Comparison of ENCODE assay signal across 17 cellular contexts in the genomic region with DNA sequence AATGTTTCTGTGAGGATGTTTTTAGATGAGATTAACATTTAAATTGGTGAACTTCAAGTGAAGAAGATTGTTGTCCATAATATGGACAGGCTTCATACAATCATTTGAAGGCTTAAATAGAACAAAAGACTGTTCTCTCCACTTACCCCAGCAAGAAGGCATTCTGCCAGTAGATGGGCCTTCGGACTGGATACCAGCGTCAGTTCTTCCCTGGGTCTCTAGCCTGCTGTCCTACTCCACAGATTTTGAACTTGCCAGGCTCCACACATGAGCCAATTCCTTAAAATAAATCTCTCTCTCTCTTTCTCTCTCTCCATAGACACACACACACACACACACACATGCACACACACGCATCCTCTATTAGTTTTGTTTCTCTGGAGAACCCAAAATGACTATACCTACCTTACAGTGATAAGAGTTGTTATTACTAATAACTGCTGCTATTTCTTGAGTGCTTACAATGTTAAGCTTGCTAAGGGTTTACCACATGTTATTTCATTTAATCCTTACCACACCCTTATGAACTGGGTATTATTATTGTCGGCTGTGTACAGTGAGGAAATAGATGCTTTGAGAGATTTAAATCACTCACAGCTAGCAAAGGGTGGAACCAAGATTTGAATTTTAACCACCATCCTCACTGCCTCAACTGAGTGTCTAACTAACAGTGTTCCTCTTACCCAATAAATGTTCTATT.
"Had no signal": no experiment of that assay in that cellular context is flagged by ENCODE, and none has a peak within 500 bp of the region (broad histone marks: within the 10 kb centered on the region; RNA-seq: fewer than 3 reads in every experiment).

No MANE protein-coding gene starts in this region.

- H3K36me3 Mint-ChIP-seq: memory B cell; stimulated activated naive B cell treated with anti-CD40 and anti-IgM and Interleukin-4, amounts not matched to agents 10 μg/mL and 1 μg/mL and 100 μg/mL, for 72 hours; WTC11 had no signal

- H3K27me3 Mint-ChIP-seq: activated CD4-positive, alpha-beta T cell treated with anti-CD3 and anti-CD28 coated beads, Interleukin-2, amount 10 ng/mL, durations not matched to agents 7 days and 5 days had no signal

- DNase-seq: activated CD4-positive, alpha-beta T cell treated with anti-CD3 and anti-CD28 coated beads, Interleukin-2, amount 10 ng/mL, durations not matched to agents 7 days and 5 days; activated CD8-positive, alpha-beta memory T cell treated with anti-CD3 and anti-CD28 coated beads, Interleukin-2, amount 50 U/mL, for 4 hours; activated CD8-positive, alpha-beta T cell treated with anti-CD3 and anti-CD28 coated beads, Interleukin-2, amount 10 ng/mL, durations not matched to agents 7 days and 5 days; activated naive CD4-positive, alpha-beta T cell treated with anti-CD3 and anti-CD28 coated beads for 36 hours; effector memory CD4-positive, alpha-beta T cell; mucosa of descending colon; naive thymus-derived CD4-positive, alpha-beta T cell; sigmoid colon; stimulated activated CD4-positive, alpha-beta T cell treated with anti-CD3 and anti-CD28 coated beads, Interleukin-4, amount 100 ng/mL, for 4 hours; stimulated activated naive B cell treated with anti-CD40 and anti-IgM and Interleukin-4, amounts not matched to agents 10 μg/mL and 1 μg/mL and 100 μg/mL, for 72 hours; thyroid gland had no signal

- H3K9me3 Mint-ChIP-seq: activated CD4-positive, alpha-beta T cell treated with anti-CD3 and anti-CD28 coated beads, Interleukin-2, amount 10 ng/mL, durations not matched to agents 7 days and 5 days; activated naive CD4-positive, alpha-beta T cell treated with anti-CD3 and anti-CD28 coated beads for 36 hours; dendritic cell treated with granulocyte-macrophage colony-stimulating factor and Interleukin-4, amounts not matched to agents 40 ng/mL and 50 ng/mL, for 4 days; memory B cell; naive thymus-derived CD4-positive, alpha-beta T cell; stimulated activated naive B cell treated with anti-CD40 and anti-IgM and Interleukin-4, amounts not matched to agents 10 μg/mL and 1 μg/mL and 100 μg/mL, for 72 hours; WTC11 had no signal

- ATAC-seq: activated CD8-positive, alpha-beta T cell treated with anti-CD3 and anti-CD28 coated beads, Interleukin-2, amount 10 ng/mL, durations not matched to agents 7 days and 5 days; mucosa of descending colon; naive thymus-derived CD4-positive, alpha-beta T cell; stimulated activated naive B cell treated with anti-CD40 and anti-IgM and Interleukin-4, amounts not matched to agents 10 μg/mL and 1 μg/mL and 100 μg/mL, for 72 hours had no signal

- H3K9me3 ChIP-seq: ascending aorta, mucosa of descending colon, neutrophil, pancreas, sigmoid colon, thyroid gland had no signal

- H3K4me3 Mint-ChIP-seq: activated CD4-positive, alpha-beta T cell treated with anti-CD3 and anti-CD28 coated beads, Interleukin-2, amount 10 ng/mL, durations not matched to agents 7 days and 5 days; activated CD8-positive, alpha-beta T cell treated with anti-CD3 and anti-CD28 coated beads, Interleukin-2, amount 10 ng/mL, durations not matched to agents 7 days and 5 days; activated naive CD4-positive, alpha-beta T cell treated with anti-CD3 and anti-CD28 coated beads for 36 hours; dendritic cell treated with granulocyte-macrophage colony-stimulating factor and Interleukin-4, amounts not matched to agents 40 ng/mL and 50 ng/mL, for 4 days; memory B cell; stimulated activated naive B cell treated with anti-CD40 and anti-IgM and Interleukin-4, amounts not matched to agents 10 μg/mL and 1 μg/mL and 100 μg/mL, for 72 hours; WTC11 had no signal

- FAIRE-seq: pancreas had no signal

- H3K27ac Mint-ChIP-seq: activated CD8-positive, alpha-beta T cell treated with anti-CD3 and anti-CD28 coated beads, Interleukin-2, amount 10 ng/mL, durations not matched to agents 7 days and 5 days; activated naive CD4-positive, alpha-beta T cell treated with anti-CD3 and anti-CD28 coated beads for 36 hours; dendritic cell treated with granulocyte-macrophage colony-stimulating factor and Interleukin-4, amounts not matched to agents 40 ng/mL and 50 ng/mL, for 4 days; memory B cell; stimulated activated naive B cell treated with anti-CD40 and anti-IgM and Interleukin-4, amounts not matched to agents 10 μg/mL and 1 μg/mL and 100 μg/mL, for 72 hours; WTC11 had no signal

- H3K4me1 Mint-ChIP-seq: memory B cell had no signal
